Comparison of ENCODE assay signal across 32 cellular contexts in the genomic region with DNA sequence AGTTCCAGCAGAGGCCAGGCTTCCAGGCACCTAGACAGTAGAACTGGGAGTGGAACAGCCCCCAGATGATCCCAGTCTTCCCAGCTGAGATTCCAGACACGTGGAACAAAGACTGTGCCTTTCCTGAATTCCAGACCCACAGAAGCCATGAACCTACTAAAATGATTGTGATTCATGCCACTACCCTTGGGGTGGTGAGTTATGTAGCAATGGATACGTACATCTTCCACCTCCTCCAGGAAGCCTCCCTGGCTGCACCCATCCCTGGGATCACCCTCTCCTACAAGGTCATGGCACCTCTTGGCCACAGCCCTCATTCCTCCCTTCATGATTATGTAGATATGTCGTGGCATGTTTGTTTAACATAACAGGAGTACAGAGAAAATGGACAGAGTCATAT.
"Had no signal": no experiment of that assay in that cellular context is flagged by ENCODE, and none has a peak within 500 bp of the region (broad histone marks: within the 10 kb centered on the region; RNA-seq: fewer than 3 reads in every experiment).

No MANE protein-coding gene starts in this region.

- H3K27ac Mint-ChIP-seq: activated B cell treated with CpG ODN at 0.5 μM for 24 hours; activated CD8-positive, alpha-beta T cell treated with anti-CD3 and anti-CD28 coated beads for 36 hours; activated naive CD8-positive, alpha-beta T cell; activated T-helper 17 cell treated with anti-CD3 and anti-CD28 coated beads, Interleukin-2, amount 50 U/mL, for 72 hours; effector memory CD8-positive, alpha-beta T cell; T-helper 17 cell; T-helper 2 cell treated with Interferon-gamma antibody and Interleukin-4, amounts not matched to agents 5 μg/mL and 100 μg/mL, for 36 hours had no signal

- ATAC-seq: activated CD4-positive, CD25-positive, alpha-beta regulatory T cell treated with anti-CD3 and anti-CD28 coated beads, Interleukin-2, amount 50 U/mL, for 24 hours; activated CD8-positive, alpha-beta T cell treated with anti-CD3 and anti-CD28 coated beads for 36 hours; activated T-cell treated with anti-CD3 and anti-CD28 coated beads, Interleukin-2, amount 50 U/mL, for 4 hours; activated T-helper 17 cell treated with anti-CD3 and anti-CD28 coated beads, Interleukin-2, amount 50 U/mL, for 72 hours; effector memory CD8-positive, alpha-beta T cell; foreskin keratinocyte; gastroesophageal sphincter; T-helper 17 cell had no signal

- H3K4me1 ChIP-seq: esophagus muscularis mucosa, foreskin keratinocyte, gastroesophageal sphincter had no signal

- H3K27me3 ChIP-seq: foreskin keratinocyte had no signal

- DNase-seq: activated B cell treated with CpG ODN at 0.5 μM for 24 hours; activated CD4-positive, alpha-beta T cell treated with anti-CD3 and anti-CD28 coated beads for 48 hours; activated CD4-positive, alpha-beta T cell treated with anti-CD3 and anti-CD28 coated beads, Interleukin-2, amount 50 U/mL, for 1 hour; activated CD4-positive, alpha-beta T cell treated with anti-CD3 and anti-CD28 coated beads, Interleukin-2, amount 50 U/mL, for 48 hours; activated CD8-positive, alpha-beta memory T cell treated with anti-CD3 and anti-CD28 coated beads for 24 hours; activated CD8-positive, alpha-beta T cell treated with anti-CD3 and anti-CD28 coated beads for 36 hours; activated effector memory CD4-positive, alpha-beta T cell treated with Interleukin-2 at 50 U/mL for 16 hours; activated gamma-delta T cell treated with Interleukin-2 at 50 U/mL for 16 hours; activated naive CD4-positive, alpha-beta T cell treated with anti-CD3 and anti-CD28 coated beads, Interleukin-2, amount 50 U/mL, for 16 hours; activated naive CD4-positive, alpha-beta T cell treated with Interleukin-2 at 50 U/mL for 16 hours; activated T-cell treated with anti-CD3 and anti-CD28 coated beads, Interleukin-2, amount 50 U/mL, for 4 hours; amniotic stem cell; anterior cingulate cortex; caudate nucleus; cortex of kidney; dermis blood vessel endothelial cell; effector CD4-positive, alpha-beta T cell; effector memory CD8-positive, alpha-beta T cell; erythroblast; foreskin keratinocyte; T-helper 1 cell; T-helper 17 cell; T1000; WERI-Rb-1 had no signal

- H3K4me3 Mint-ChIP-seq: activated B cell treated with CpG ODN at 0.5 μM for 24 hours; activated CD8-positive, alpha-beta T cell treated with anti-CD3 and anti-CD28 coated beads for 36 hours; activated naive CD8-positive, alpha-beta T cell; activated T-cell treated with anti-CD3 and anti-CD28 coated beads, Interleukin-2, amount 50 U/mL, for 4 hours; activated T-helper 17 cell treated with anti-CD3 and anti-CD28 coated beads, Interleukin-2, amount 50 U/mL, for 72 hours; effector memory CD8-positive, alpha-beta T cell; T-helper 17 cell; T-helper 2 cell treated with Interferon-gamma antibody and Interleukin-4, amounts not matched to agents 5 μg/mL and 100 μg/mL, for 36 hours had no signal

- H3K36me3 ChIP-seq: esophagus muscularis mucosa, gastroesophageal sphincter, WERI-Rb-1 had no signal

- H3K4me1 Mint-ChIP-seq: activated T-helper 17 cell treated with anti-CD3 and anti-CD28 coated beads, Interleukin-2, amount 50 U/mL, for 72 hours; T-helper 17 cell had no signal

- H3K27ac ChIP-seq: esophagus muscularis mucosa, foreskin keratinocyte, gastroesophageal sphincter, WERI-Rb-1 had no signal

- H3K4me3 ChIP-seq: esophagus muscularis mucosa, gastroesophageal sphincter had no signal

- FAIRE-seq: astrocyte, colon had no signal
